1 cellular context compared by ENCODE assay signal in the genomic region with DNA sequence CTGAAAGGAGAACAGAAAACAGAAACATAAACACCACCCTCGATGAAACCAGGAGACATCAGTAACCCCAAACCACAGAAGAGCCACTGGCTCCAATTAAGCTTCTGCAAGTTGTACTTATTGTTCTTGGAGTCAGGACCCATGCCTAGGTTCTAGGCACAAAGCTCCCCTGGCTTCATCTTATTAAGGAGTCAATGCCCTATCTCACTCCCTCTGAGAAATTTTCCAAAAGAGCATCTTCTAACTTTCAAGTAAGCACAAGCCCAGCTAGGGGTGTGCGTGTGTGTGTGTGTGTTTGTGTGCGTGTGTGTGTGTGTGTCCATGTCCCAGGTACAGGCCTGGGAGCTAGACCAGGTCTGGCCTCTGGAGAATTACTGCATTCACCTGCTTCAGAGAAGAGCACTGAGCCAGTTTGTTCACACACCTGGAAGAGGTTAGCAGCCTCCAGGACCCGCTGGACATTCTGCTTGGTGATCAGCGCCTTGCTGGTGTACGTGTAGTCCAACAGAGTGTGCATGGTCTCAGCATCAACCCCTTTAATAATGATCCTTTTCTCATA.
TF ChIP-seq lines count a peak whose summit lies in the region.

No MANE protein-coding gene starts in this region.

TF ChIP-seq in GM12878, 131 proteins besides CTCF, POLR2A, EP300 and RAD21 (continued from another document):
- TF ChIP-seq, protein P1, sequence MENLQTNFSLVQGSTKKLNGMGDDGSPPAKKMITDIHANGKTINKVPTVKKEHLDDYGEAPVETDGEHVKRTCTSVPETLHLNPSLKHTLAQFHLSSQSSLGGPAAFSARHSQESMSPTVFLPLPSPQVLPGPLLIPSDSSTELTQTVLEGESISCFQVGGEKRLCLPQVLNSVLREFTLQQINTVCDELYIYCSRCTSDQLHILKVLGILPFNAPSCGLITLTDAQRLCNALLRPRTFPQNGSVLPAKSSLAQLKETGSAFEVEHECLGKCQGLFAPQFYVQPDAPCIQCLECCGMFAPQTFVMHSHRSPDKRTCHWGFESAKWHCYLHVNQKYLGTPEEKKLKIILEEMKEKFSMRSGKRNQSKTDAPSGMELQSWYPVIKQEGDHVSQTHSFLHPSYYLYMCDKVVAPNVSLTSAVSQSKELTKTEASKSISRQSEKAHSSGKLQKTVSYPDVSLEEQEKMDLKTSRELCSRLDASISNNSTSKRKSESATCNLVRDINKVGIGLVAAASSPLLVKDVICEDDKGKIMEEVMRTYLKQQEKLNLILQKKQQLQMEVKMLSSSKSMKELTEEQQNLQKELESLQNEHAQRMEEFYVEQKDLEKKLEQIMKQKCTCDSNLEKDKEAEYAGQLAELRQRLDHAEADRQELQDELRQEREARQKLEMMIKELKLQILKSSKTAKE (IDR thresholded peaks at IDR 0.05; ENCODE audit: low read depth, poor library complexity, severe bottlenecking) = peak; percentile 89
- TF ChIP-seq, protein P2, sequence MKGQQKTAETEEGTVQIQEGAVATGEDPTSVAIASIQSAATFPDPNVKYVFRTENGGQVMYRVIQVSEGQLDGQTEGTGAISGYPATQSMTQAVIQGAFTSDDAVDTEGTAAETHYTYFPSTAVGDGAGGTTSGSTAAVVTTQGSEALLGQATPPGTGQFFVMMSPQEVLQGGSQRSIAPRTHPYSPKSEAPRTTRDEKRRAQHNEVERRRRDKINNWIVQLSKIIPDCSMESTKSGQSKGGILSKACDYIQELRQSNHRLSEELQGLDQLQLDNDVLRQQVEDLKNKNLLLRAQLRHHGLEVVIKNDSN (IDR thresholded peaks at IDR 0.05; ENCODE audit: borderline replicate concordance, extremely low read length, insufficient read depth, low read depth, low read length) = no peak
- peak; percentile 82 for TF ChIP-seq MEF2B (IDR thresholded peaks at IDR 0.05; ENCODE audit: partially characterized antibody, poor library complexity, severe bottlenecking)
- TF ChIP-seq DPF2 (IDR thresholded peaks at IDR 0.05) = peak; percentile 96
- no peak for TF ChIP-seq NR2C1 (IDR thresholded peaks at IDR 0.05)
- TF ChIP-seq PML (IDR thresholded peaks at IDR 0.05; ENCODE audit: low read length) = 0 out of 2 replicates have a peak, but pooled peaks have one; percentile 10
- no peak for TF ChIP-seq STAT3 (IDR thresholded peaks at IDR 0.05; ENCODE audit: low read depth, low read length)
- TF ChIP-seq TCF7 (IDR thresholded peaks at IDR 0.05; ENCODE audit: borderline replicate concordance) = no peak
- no peak for TF ChIP-seq SIX5 (IDR thresholded peaks at IDR 0.05; ENCODE audit: low read depth, low read length, severe bottlenecking)
- TF ChIP-seq NFIC (IDR thresholded peaks at IDR 0.05; ENCODE audit: low read depth, low read length) = peak; percentile 92
- peak; percentile 72; the same call in 1 of the 2 replicates for TF ChIP-seq MEF2A (IDR thresholded peaks at IDR 0.05; ENCODE audit: insufficient read depth, low read depth, low read length)
- peak; percentile 53 to 75; a peak in 3 of 4 replicates for TF ChIP-seq BHLHE40 (IDR thresholded peaks at IDR 0.05; ENCODE audit: borderline replicate concordance in 1 of 2, low read depth in 2 of 2, low read length in 1 of 2)
- TF ChIP-seq, protein P3, sequence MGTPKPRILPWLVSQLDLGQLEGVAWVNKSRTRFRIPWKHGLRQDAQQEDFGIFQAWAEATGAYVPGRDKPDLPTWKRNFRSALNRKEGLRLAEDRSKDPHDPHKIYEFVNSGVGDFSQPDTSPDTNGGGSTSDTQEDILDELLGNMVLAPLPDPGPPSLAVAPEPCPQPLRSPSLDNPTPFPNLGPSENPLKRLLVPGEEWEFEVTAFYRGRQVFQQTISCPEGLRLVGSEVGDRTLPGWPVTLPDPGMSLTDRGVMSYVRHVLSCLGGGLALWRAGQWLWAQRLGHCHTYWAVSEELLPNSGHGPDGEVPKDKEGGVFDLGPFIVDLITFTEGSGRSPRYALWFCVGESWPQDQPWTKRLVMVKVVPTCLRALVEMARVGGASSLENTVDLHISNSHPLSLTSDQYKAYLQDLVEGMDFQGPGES (IDR thresholded peaks at IDR 0.05) = no peak
- peak; percentile 74; the same call in 1 of the 2 replicates for TF ChIP-seq TCF12 (IDR thresholded peaks at IDR 0.05; ENCODE audit: low read depth, low read length)
- TF ChIP-seq ZBED1 (IDR thresholded peaks at IDR 0.05; ENCODE audit: borderline replicate concordance) = 0 out of 2 replicates have a peak, but pooled peaks have one; percentile 39
- peak; percentile 88 for TF ChIP-seq NR2F1 (conservative IDR thresholded peaks at IDR 0.05)
- TF ChIP-seq, protein P4, sequence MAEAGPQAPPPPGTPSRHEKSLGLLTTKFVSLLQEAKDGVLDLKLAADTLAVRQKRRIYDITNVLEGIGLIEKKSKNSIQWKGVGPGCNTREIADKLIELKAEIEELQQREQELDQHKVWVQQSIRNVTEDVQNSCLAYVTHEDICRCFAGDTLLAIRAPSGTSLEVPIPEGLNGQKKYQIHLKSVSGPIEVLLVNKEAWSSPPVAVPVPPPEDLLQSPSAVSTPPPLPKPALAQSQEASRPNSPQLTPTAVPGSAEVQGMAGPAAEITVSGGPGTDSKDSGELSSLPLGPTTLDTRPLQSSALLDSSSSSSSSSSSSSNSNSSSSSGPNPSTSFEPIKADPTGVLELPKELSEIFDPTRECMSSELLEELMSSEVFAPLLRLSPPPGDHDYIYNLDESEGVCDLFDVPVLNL (IDR thresholded peaks at IDR 0.05; ENCODE audit: low read depth, low read length) = no peak
- TF ChIP-seq RUNX3 (IDR thresholded peaks at IDR 0.05; ENCODE audit: low read length) = peak; percentile 99
- TF ChIP-seq, protein P5, sequence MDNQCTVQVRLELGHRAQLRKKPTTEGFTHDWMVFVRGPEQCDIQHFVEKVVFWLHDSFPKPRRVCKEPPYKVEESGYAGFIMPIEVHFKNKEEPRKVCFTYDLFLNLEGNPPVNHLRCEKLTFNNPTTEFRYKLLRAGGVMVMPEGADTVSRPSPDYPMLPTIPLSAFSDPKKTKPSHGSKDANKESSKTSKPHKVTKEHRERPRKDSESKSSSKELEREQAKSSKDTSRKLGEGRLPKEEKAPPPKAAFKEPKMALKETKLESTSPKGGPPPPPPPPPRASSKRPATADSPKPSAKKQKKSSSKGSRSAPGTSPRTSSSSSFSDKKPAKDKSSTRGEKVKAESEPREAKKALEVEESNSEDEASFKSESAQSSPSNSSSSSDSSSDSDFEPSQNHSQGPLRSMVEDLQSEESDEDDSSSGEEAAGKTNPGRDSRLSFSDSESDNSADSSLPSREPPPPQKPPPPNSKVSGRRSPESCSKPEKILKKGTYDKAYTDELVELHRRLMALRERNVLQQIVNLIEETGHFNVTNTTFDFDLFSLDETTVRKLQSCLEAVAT (IDR thresholded peaks at IDR 0.05) = peak; percentile 92
- TF ChIP-seq, protein P6, sequence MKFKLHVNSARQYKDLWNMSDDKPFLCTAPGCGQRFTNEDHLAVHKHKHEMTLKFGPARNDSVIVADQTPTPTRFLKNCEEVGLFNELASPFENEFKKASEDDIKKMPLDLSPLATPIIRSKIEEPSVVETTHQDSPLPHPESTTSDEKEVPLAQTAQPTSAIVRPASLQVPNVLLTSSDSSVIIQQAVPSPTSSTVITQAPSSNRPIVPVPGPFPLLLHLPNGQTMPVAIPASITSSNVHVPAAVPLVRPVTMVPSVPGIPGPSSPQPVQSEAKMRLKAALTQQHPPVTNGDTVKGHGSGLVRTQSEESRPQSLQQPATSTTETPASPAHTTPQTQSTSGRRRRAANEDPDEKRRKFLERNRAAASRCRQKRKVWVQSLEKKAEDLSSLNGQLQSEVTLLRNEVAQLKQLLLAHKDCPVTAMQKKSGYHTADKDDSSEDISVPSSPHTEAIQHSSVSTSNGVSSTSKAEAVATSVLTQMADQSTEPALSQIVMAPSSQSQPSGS (IDR thresholded peaks at IDR 0.05; ENCODE audit: low read length) = peak; percentile 76; the same call in 1 of the 2 replicates
- peak; percentile 70; the same call in 1 of the 2 replicates for TF ChIP-seq IRF4 (IDR thresholded peaks at IDR 0.05; ENCODE audit: low read depth, low read length)
- peak; percentile 62; the same call in 1 of the 2 replicates for TF ChIP-seq GATAD2B (conservative IDR thresholded peaks at IDR 0.05; ENCODE audit: low read depth)
TF ChIP-seq in GM12878: peak in this region for 57.
